In genomic region chr15:48046813-48047483, GRCh38 we compare ENCODE assay signal across 16 cellular contexts.
A peak's percentile ranks its signal among the peaks of the same experiment; 100 is the strongest.
DNase-seq lines count a peak whose midpoint lies in the region; ATAC-seq and TF ChIP-seq lines count a peak whose summit lies in the region.
"Had no signal": no experiment of that assay in that cellular context is flagged by ENCODE, and none has a peak within 500 bp of the region (broad histone marks: within the 10 kb centered on the region; RNA-seq: fewer than 3 reads in every experiment).

No MANE protein-coding gene starts in this region.

- peaks cover 16% of the 10 kb centered on the region for H3K4me1 Mint-ChIP-seq in brain
- peaks cover 17% of the 10 kb centered on the region for H3K4me1 Mint-ChIP-seq in neural crest cell
- H3K4me1 Mint-ChIP-seq: IgD-negative memory B cell, naive B cell had no signal

- H3K36me3 Mint-ChIP-seq in brain (no peaks in the 10 kb centered on the region), neural crest cell (ENCODE audit: low read depth) (no peaks in the 10 kb centered on the region)
- H3K36me3 Mint-ChIP-seq: IgD-negative memory B cell, naive B cell had no signal

- H3K27me3 Mint-ChIP-seq in brain = no peaks in the 10 kb centered on the region
- no peaks in the 10 kb centered on the region for H3K27me3 Mint-ChIP-seq in neural crest cell (ENCODE audit: low read depth)
- H3K27me3 Mint-ChIP-seq: IgD-negative memory B cell had no signal

- H3K9me3 Mint-ChIP-seq in brain = peaks cover 0 to 4% (median 0%) of the 10 kb centered on the region in 5 experiments
- peaks cover 6% of the 10 kb centered on the region for H3K9me3 Mint-ChIP-seq in neural crest cell
- H3K9me3 Mint-ChIP-seq: activated CD8-positive, alpha-beta T cell treated with anti-CD3 and anti-CD28 coated beads for 36 hours had no signal

- ATAC-seq in GM21360 (IDR thresholded peaks at IDR 0.05; ENCODE audit: unreplicated experiment) (no peak), GM21825 (IDR thresholded peaks at IDR 0.05; ENCODE audit: unreplicated experiment) (no peak)
- ATAC-seq: activated CD8-positive, alpha-beta T cell treated with anti-CD3 and anti-CD28 coated beads for 36 hours; left colon; right cardiac atrium had no signal

- peak overlapping the region in 1 of 5 experiments; percentile 36 for H3K4me3 Mint-ChIP-seq in brain
- H3K4me3 Mint-ChIP-seq in neural crest cell = no peak overlapping the region
- H3K4me3 Mint-ChIP-seq: activated CD8-positive, alpha-beta T cell treated with anti-CD3 and anti-CD28 coated beads for 36 hours; IgD-negative memory B cell; naive B cell had no signal

- TF ChIP-seq CTCF in brain (conservative IDR thresholded peaks at IDR 0.05) = no peak
- no peak for TF ChIP-seq CTCF in neural crest cell (conservative IDR thresholded peaks at IDR 0.05)

- H3K27ac Mint-ChIP-seq in brain (peak overlapping the region in 3 of 5 experiments; percentile 37 to 94 (median 80)), neural crest cell (ENCODE audit: unreplicated experiment) (peak overlapping the region; percentile 19)
- H3K27ac Mint-ChIP-seq: activated CD8-positive, alpha-beta T cell treated with anti-CD3 and anti-CD28 coated beads for 36 hours; IgD-negative memory B cell; naive B cell had no signal

- DNase-seq in H4 (ENCODE audit: low spot score) (peak; percentile 49), NCI-H1436 (lab: John Stamatoyannopoulos, UW) (peak; percentile 65), neural crest cell (ENCODE audit: low read depth, low spot score) (no peak), LoVo (ENCODE audit: low spot score) (no peak)
- DNase-seq: activated CD8-positive, alpha-beta T cell treated with anti-CD3 and anti-CD28 coated beads for 36 hours; anterior cingulate cortex; left colon; naive B cell; NCI-H187; right cardiac atrium; stimulated activated CD4-positive, alpha-beta T cell treated with anti-CD3 and anti-CD28 coated beads, Interleukin-2, amount 100 ng/mL, for 24 hours; trophoblast cell had no signal

Comparison
In these comparisons a context has a peak if more than half of its experiments do, and no peak if none do; other contexts are left out.
1. DNase-seq: peak in H4 (single experiment) and NCI-H1436 (single experiment); none in neural crest cell (single experiment) and LoVo (single experiment).